Comparison of ENCODE assay signal across 18 cellular contexts in the genomic region with DNA sequence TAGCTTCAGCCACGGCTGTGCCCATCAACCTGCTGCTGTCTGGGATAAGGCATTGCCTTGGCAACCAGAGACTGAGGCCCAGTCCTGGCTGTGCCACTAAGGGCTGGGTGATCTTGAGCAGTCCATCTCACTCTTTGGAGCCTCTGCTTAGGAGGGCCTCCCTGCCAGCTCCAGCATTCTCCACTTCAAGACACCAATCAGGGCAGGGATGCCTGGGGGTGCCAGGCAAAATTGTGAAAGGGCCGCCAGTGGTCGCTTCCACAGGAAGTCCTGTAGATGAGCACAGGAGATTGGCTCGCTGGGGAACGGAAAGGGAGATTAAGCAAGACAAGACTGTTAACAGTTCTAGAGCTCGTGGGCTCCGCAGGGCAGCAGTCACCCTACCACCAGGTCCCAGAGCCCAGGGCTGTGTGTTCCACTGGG. TPM values are rescaled to one million over a fixed set of nuclear protein-coding genes. Genes with fewer than 3 reads are reported as not detected.
DNase-seq lines count a peak whose midpoint lies in the region; ATAC-seq and TF ChIP-seq lines count a peak whose summit lies in the region.
"Had no signal": no experiment of that assay in that cellular context is flagged by ENCODE, and none has a peak within 500 bp of the region (broad histone marks: within the 10 kb centered on the region; RNA-seq: fewer than 3 reads in every experiment).

A gene with protein sequence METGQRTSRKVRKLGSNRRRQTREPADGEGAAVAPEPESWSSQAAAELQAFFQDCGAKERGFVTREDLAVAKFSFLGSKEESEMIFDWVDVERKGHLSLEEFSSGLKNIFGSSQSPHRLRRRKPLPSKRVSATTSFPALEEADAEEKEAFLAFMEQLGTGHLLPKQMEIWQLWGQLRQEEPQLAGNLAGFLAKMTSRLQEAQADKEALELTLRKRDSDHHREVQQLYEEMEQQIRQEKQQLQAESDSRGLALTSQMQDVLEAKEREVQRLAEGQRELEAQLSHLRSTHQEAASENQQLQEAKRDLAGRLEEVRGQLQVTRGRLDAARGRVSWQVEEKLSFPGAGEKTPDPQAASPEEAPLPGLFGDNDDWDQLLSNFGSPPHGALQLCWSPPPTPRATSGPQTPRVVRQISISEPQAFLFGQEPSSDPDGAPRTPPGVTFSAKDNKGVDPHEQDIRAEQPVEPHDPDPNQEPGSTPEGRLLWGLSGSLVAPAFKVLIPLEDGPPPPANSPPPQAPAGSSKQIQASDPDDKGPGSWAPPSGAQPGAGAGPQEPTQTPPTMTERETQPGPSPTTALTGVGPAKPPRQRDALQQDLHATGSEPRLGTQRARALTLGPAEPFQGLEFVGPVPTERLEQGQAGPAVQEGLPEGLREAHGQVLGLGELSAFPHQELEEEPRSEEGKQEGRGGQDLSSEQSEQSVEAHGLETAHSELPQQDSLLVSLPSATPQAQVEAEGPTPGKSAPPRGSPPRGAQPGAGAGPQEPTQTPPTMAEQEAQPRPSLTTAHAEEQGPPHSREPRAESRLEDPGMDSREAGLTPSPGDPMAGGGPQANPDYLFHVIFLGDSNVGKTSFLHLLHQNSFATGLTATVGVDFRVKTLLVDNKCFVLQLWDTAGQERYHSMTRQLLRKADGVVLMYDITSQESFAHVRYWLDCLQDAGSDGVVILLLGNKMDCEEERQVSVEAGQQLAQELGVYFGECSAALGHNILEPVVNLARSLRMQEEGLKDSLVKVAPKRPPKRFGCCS (plus strand): TSS at position 346 of the 423 bp plus-strand sequence. CDS start 6,410 bp downstream, outside the sequence.

- no peaks in the 10 kb centered on the region for H3K9me3 Mint-ChIP-seq in T-helper 1 cell treated with Interleukin-12 subunit alpha and Interleukin-12 subunit beta and Interleukin-4 antibody, amounts not matched to agents 30 μg/mL and 1 μg/mL, for 36 hours
- H3K9me3 Mint-ChIP-seq in endodermal cell: no peaks in the 10 kb centered on the region
- no peaks in the 10 kb centered on the region for H3K9me3 Mint-ChIP-seq in stimulated activated effector memory CD8-positive, alpha-beta T cell treated with anti-CD3 and anti-CD28 coated beads, Interleukin-12 subunit alpha, Interleukin-12 subunit beta, amount 100 ng/mL, for 72 hours
- no peaks in the 10 kb centered on the region for H3K9me3 Mint-ChIP-seq in CD8-positive, alpha-beta memory T cell
- H3K9me3 Mint-ChIP-seq: CD8-positive, alpha-beta T cell had no signal

- peaks cover 36% of the 10 kb centered on the region for H3K4me1 Mint-ChIP-seq in T-helper 1 cell treated with Interleukin-12 subunit alpha and Interleukin-12 subunit beta and Interleukin-4 antibody, amounts not matched to agents 30 μg/mL and 1 μg/mL, for 36 hours (ENCODE audit: low read depth)
- H3K4me1 Mint-ChIP-seq in endodermal cell: peaks cover under 1% of the 10 kb centered on the region
- H3K4me1 Mint-ChIP-seq in stimulated activated effector memory CD8-positive, alpha-beta T cell treated with anti-CD3 and anti-CD28 coated beads, Interleukin-12 subunit alpha, Interleukin-12 subunit beta, amount 100 ng/mL, for 72 hours: peaks cover 44% of the 10 kb centered on the region
- H3K4me1 Mint-ChIP-seq in CD8-positive, alpha-beta memory T cell: peaks cover 5 to 9% (median 9%) of the 10 kb centered on the region in 3 donors

- POLR2A ChIA-PET in A673 (lab: Charles Lee; ENCODE audit: low non-redundant PET): no interaction called here
- POLR2A ChIA-PET in CD8-positive, alpha-beta memory T cell (lab: Charles Lee): no interaction called here

- H3K27me3 ChIP-seq in endodermal cell (ENCODE audit: control insufficient read depth, insufficient read depth, low read length, poor library complexity, severe bottlenecking) (no peaks in the 10 kb centered on the region), A673 (replicated peaks; ENCODE audit: insufficient read depth, low read depth, low read length, poor library complexity) (no peaks in the 10 kb centered on the region)
- no peaks in the 10 kb centered on the region for H3K27me3 ChIP-seq in CD8-positive, alpha-beta memory T cell (ENCODE audit: insufficient read depth, low read length, poor library complexity, severe bottlenecking)
- H3K27me3 ChIP-seq: right atrium auricular region had no signal

- peak within 1 kb of the TSS; percentile 60 for H3K27ac Mint-ChIP-seq in T-helper 1 cell treated with Interleukin-12 subunit alpha and Interleukin-12 subunit beta and Interleukin-4 antibody, amounts not matched to agents 30 μg/mL and 1 μg/mL, for 36 hours
- H3K27ac Mint-ChIP-seq in endodermal cell: no peak within 1 kb of the TSS
- peak within 1 kb of the TSS; percentile 22 for H3K27ac Mint-ChIP-seq in stimulated activated effector memory CD8-positive, alpha-beta T cell treated with anti-CD3 and anti-CD28 coated beads, Interleukin-12 subunit alpha, Interleukin-12 subunit beta, amount 100 ng/mL, for 72 hours
- H3K27ac Mint-ChIP-seq in CD8-positive, alpha-beta memory T cell: peak within 1 kb of the TSS in 1 of 8 donors; percentile 69
- H3K27ac Mint-ChIP-seq: CD8-positive, alpha-beta T cell had no signal

- TF ChIP-seq CTCF in endodermal cell (conservative IDR thresholded peaks at IDR 0.05): no peak
- no peak for TF ChIP-seq CTCF in A673 (conservative IDR thresholded peaks at IDR 0.05; ENCODE audit: low read depth, low read length)

- no peaks in the 10 kb centered on the region for H3K27me3 Mint-ChIP-seq in T-helper 1 cell treated with Interleukin-12 subunit alpha and Interleukin-12 subunit beta and Interleukin-4 antibody, amounts not matched to agents 30 μg/mL and 1 μg/mL, for 36 hours (ENCODE audit: low read depth)
- peaks cover 8% of the 10 kb centered on the region for H3K27me3 Mint-ChIP-seq in endodermal cell (ENCODE audit: insufficient read depth)
- peaks cover 0 to 6% of the 10 kb centered on the region in 2 donors for H3K27me3 Mint-ChIP-seq in CD8-positive, alpha-beta memory T cell

- H3K36me3 Mint-ChIP-seq in T-helper 1 cell treated with Interleukin-12 subunit alpha and Interleukin-12 subunit beta and Interleukin-4 antibody, amounts not matched to agents 30 μg/mL and 1 μg/mL, for 36 hours (ENCODE audit: low read depth): no peaks in the 10 kb centered on the region
- no peaks in the 10 kb centered on the region for H3K36me3 Mint-ChIP-seq in endodermal cell (ENCODE audit: low read depth)
- no peaks in the 10 kb centered on the region for H3K36me3 Mint-ChIP-seq in stimulated activated effector memory CD8-positive, alpha-beta T cell treated with anti-CD3 and anti-CD28 coated beads, Interleukin-12 subunit alpha, Interleukin-12 subunit beta, amount 100 ng/mL, for 72 hours
- no peaks in the 10 kb centered on the region for H3K36me3 Mint-ChIP-seq in CD8-positive, alpha-beta memory T cell
- H3K36me3 Mint-ChIP-seq: CD8-positive, alpha-beta T cell had no signal

- H3K9ac ChIP-seq in endodermal cell (ENCODE audit: extremely low read depth, low read length, poor library complexity, severe bottlenecking): no peak within 1 kb of the TSS

- WGBS in endodermal cell (ENCODE audit: insufficient coverage in 1 of 2, insufficient read length in 1 of 2), 2 experiments: 89 to 93% methylated on average over 7 of the region's 7 CpGs

- intact Hi-C loops in A673 (cut with micrococcal nuclease; ENCODE audit: unreplicated experiment): no loop called here

- DNase-seq in T-helper 1 cell: no peak
- DNase-seq in NOMO-1 treated with dmso at 0.1 percent for 144 hours (lab: John Stamatoyannopoulos, UW; ENCODE audit: unreplicated experiment): peak; percentile 84
- peak; percentile 36 for DNase-seq in endodermal cell
- no peak for DNase-seq in stimulated activated effector memory CD8-positive, alpha-beta T cell treated with anti-CD3 and anti-CD28 coated beads, Interleukin-12 subunit alpha, Interleukin-12 subunit beta, amount 100 ng/mL, for 72 hours (ENCODE audit: low spot score in 2 of 2)
- DNase-seq in A673 (ENCODE audit: low spot score): no peak
- no peak for DNase-seq in CD8-positive, alpha-beta memory T cell
- DNase-seq: CD8-positive, alpha-beta T cell; cerebellar nuclear complex; GDM1; kidney glomerular epithelial cell; NCI-H2081 had no signal

- H3K4me1 ChIP-seq in endodermal cell (ENCODE audit: control insufficient read depth, insufficient read depth, low read length): no peaks in the 10 kb centered on the region
- no peaks in the 10 kb centered on the region for H3K4me1 ChIP-seq in A673 (ENCODE audit: insufficient read depth, low read length, poor library complexity, severe bottlenecking)
- peaks cover 1% of the 10 kb centered on the region for H3K4me1 ChIP-seq in CD8-positive, alpha-beta memory T cell (ENCODE audit: insufficient read depth, low read length)

- no peaks in the 10 kb centered on the region for H3K9me3 ChIP-seq in endodermal cell (ENCODE audit: control insufficient read depth, low read length)
- no peaks in the 10 kb centered on the region for H3K9me3 ChIP-seq in A673 (ENCODE audit: low read depth, low read length, poor library complexity, severe bottlenecking)
- H3K9me3 ChIP-seq in CD8-positive, alpha-beta memory T cell (ENCODE audit: low read length): no peaks in the 10 kb centered on the region
- H3K9me3 ChIP-seq: right atrium auricular region had no signal

- no peak within 1 kb of the TSS for H3K4me3 ChIP-seq in endodermal cell (ENCODE audit: low read length)
- no peak within 1 kb of the TSS for H3K4me3 ChIP-seq in A673 (ENCODE audit: low read depth, low read length, poor library complexity, severe bottlenecking)
- H3K4me3 ChIP-seq in CD8-positive, alpha-beta memory T cell (ENCODE audit: low read length): no peak within 1 kb of the TSS
- H3K4me3 ChIP-seq: right atrium auricular region had no signal

- CTCF ChIA-PET in A673 (lab: Charles Lee): no interaction called here
- CTCF ChIA-PET in CD8-positive, alpha-beta memory T cell (lab: Charles Lee): no interaction called here

- H3K27ac ChIP-seq in endodermal cell (ENCODE audit: low read depth, low read length) (no peak within 1 kb of the TSS), A673 (ENCODE audit: low read depth, low read length, poor library complexity, severe bottlenecking) (no peak within 1 kb of the TSS)
- no peak within 1 kb of the TSS for H3K27ac ChIP-seq in CD8-positive, alpha-beta memory T cell (ENCODE audit: low read depth, low read length)
- H3K27ac ChIP-seq: 22Rv1, right atrium auricular region had no signal

- H3K36me3 ChIP-seq in endodermal cell (ENCODE audit: control insufficient read depth, insufficient read depth, low read length) (no peaks in the 10 kb centered on the region), A673 (ENCODE audit: insufficient read depth, low read length, poor library complexity, severe bottlenecking) (no peaks in the 10 kb centered on the region)
- H3K36me3 ChIP-seq in CD8-positive, alpha-beta memory T cell (ENCODE audit: insufficient read depth, low read length): no peaks in the 10 kb centered on the region
- H3K36me3 ChIP-seq: right atrium auricular region had no signal

- no peak for ATAC-seq in stimulated activated effector memory CD8-positive, alpha-beta T cell treated with anti-CD3 and anti-CD28 coated beads, Interleukin-12 subunit alpha, Interleukin-12 subunit beta, amount 100 ng/mL, for 72 hours
- ATAC-seq in HG03095 (IDR thresholded peaks at IDR 0.05; ENCODE audit: unreplicated experiment): no peak
- ATAC-seq: CD8-positive, alpha-beta T cell; Right ventricle myocardium inferior had no signal

- BruUV-seq in A673 (replicated peaks; lab: Mats Ljungman, UMichigan): no TSS peak

- H3K4me3 Mint-ChIP-seq in T-helper 1 cell treated with Interleukin-12 subunit alpha and Interleukin-12 subunit beta and Interleukin-4 antibody, amounts not matched to agents 30 μg/mL and 1 μg/mL, for 36 hours: no peak within 1 kb of the TSS
- H3K4me3 Mint-ChIP-seq in endodermal cell: no peak within 1 kb of the TSS
- H3K4me3 Mint-ChIP-seq in stimulated activated effector memory CD8-positive, alpha-beta T cell treated with anti-CD3 and anti-CD28 coated beads, Interleukin-12 subunit alpha, Interleukin-12 subunit beta, amount 100 ng/mL, for 72 hours: no peak within 1 kb of the TSS
- H3K4me3 Mint-ChIP-seq in CD8-positive, alpha-beta memory T cell: no peak within 1 kb of the TSS
- H3K4me3 Mint-ChIP-seq: CD8-positive, alpha-beta T cell had no signal

RNA-seq across cellular contexts. Expression of the gene that starts here (rescaled TPM):
- not detected for total RNA-seq in endodermal cell
- not detected for polyA plus RNA-seq in endodermal cell (2013, experiment 1 of 2)
- polyA plus RNA-seq in endodermal cell (2013, experiment 2 of 2): not detected
- total RNA-seq in A673 (2021): 0.07 TPM in 1 of 2 replicates, not detected in the other
- not detected for total RNA-seq in CD8-positive, alpha-beta memory T cell
- not detected for polyA plus RNA-seq in CD8-positive, alpha-beta memory T cell
- total RNA-seq: activated CD8-positive, alpha-beta memory T cell treated with anti-CD3 and anti-CD28 coated beads for 36 hours; epithelial cell of proximal tubule had no signal

Comparison
In these comparisons a context has a peak if more than half of its experiments do, and no peak if none do; other contexts are left out.
1. Peak in DNase-seq in endodermal cell; RNA of the gene not detected or under 1 TPM.